Comparison of ENCODE assay signal across 28 cellular contexts in the genomic region with DNA sequence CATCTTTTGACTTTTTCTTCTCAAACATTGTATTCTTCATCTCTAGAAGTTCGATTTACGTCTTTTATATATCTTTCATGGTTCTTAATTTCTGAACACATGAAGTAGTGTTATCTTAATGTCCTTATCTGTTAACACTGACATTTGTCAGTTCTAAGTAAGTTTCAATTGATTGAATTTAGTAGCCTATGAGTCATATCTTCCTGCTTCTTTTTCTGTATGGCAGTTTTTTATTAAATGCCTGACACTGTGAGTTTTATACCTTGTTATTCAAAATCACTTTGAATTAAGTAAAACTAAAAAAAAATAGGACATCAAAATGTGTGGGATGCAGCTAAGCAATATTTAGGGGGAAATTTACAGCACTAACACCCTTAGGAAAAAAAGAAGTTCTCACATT.
"Had no signal": no experiment of that assay in that cellular context is flagged by ENCODE, and none has a peak within 500 bp of the region (broad histone marks: within the 10 kb centered on the region; RNA-seq: fewer than 3 reads in every experiment).

No MANE protein-coding gene starts in this region.

- ATAC-seq: esophagus mucosa; left colon; sciatic nerve; stimulated activated naive B cell treated with anti-CD40 and anti-IgM and Interleukin-4, amounts not matched to agents 10 μg/mL and 1 μg/mL and 100 μg/mL, for 72 hours had no signal

- H3K4me3 ChIP-seq: adrenal gland, ascending aorta, coronary artery, skin epidermis, testis had no signal

- H3K27ac Mint-ChIP-seq: activated naive CD4-positive, alpha-beta T cell treated with anti-CD3 and anti-CD28 coated beads, Interleukin-2, amount 50 U/mL, for 24 hours; activated T-helper 1 cell treated with anti-CD3 and anti-CD28 coated beads, Interleukin-12 subunit alpha, Interleukin-12 subunit beta, Interleukin-2, Interleukin-4 antibody, amounts not matched to agents 30 ng/mL and 10 ng/mL and 1 ng/mL, durations not matched to agents 14 hours and 24 hours and 36 hours; brain; mesothelial cell of epicardium; nephron progenitor cell; stimulated activated naive B cell treated with anti-CD40 and anti-IgM and Interleukin-4, amounts not matched to agents 10 μg/mL and 1 μg/mL and 100 μg/mL, for 72 hours had no signal

- FAIRE-seq: keratinocyte, urothelium cell line had no signal

- DNase-seq: activated CD4-positive, alpha-beta T cell treated with anti-CD3 and anti-CD28 coated beads for 48 hours; activated CD4-positive, alpha-beta T cell treated with anti-CD3 and anti-CD28 coated beads, Interleukin-2, amount 50 U/mL, for 48 hours; activated CD4-positive, CD25-positive, alpha-beta regulatory T cell; activated gamma-delta T cell treated with Interleukin-2 at 50 U/mL for 16 hours; adrenal gland; foreskin fibroblast; head of caudate nucleus; hippocampal formation; left colon; naive B cell; nephron progenitor cell; stimulated activated CD4-positive, alpha-beta T cell treated with anti-CD3 and anti-CD28 coated beads, Interleukin-12 subunit alpha, Interleukin-12 subunit beta, amount 100 ng/mL, for 4 hours; stimulated activated CD4-positive, alpha-beta T cell treated with anti-CD3 and anti-CD28 coated beads, Interleukin-4, amount 100 ng/mL, for 1 hour; stimulated activated naive B cell treated with anti-CD40 and anti-IgM and Interleukin-4, amounts not matched to agents 10 μg/mL and 1 μg/mL and 100 μg/mL, for 72 hours; testis; trophoblast cell had no signal

- H3K9me3 ChIP-seq: adrenal gland, ascending aorta, neutrophil, testis had no signal

- H3K36me3 ChIP-seq: adrenal gland, ascending aorta, neutrophil had no signal

- H3K27ac ChIP-seq: adrenal gland, ascending aorta, coronary artery, neutrophil, skin epidermis, testis had no signal

- H3K36me3 Mint-ChIP-seq: activated naive CD4-positive, alpha-beta T cell treated with anti-CD3 and anti-CD28 coated beads, Interleukin-2, amount 50 U/mL, for 24 hours; brain; mesothelial cell of epicardium; naive B cell; stimulated activated naive B cell treated with anti-CD40 and anti-IgM and Interleukin-4, amounts not matched to agents 10 μg/mL and 1 μg/mL and 100 μg/mL, for 72 hours had no signal

- H3K4me1 Mint-ChIP-seq: brain; naive B cell; nephron progenitor cell; stimulated activated naive B cell treated with anti-CD40 and anti-IgM and Interleukin-4, amounts not matched to agents 10 μg/mL and 1 μg/mL and 100 μg/mL, for 72 hours had no signal

- H3K4me3 Mint-ChIP-seq: activated naive CD4-positive, alpha-beta T cell treated with anti-CD3 and anti-CD28 coated beads, Interleukin-2, amount 50 U/mL, for 24 hours; activated T-helper 1 cell treated with anti-CD3 and anti-CD28 coated beads, Interleukin-12 subunit alpha, Interleukin-12 subunit beta, Interleukin-2, Interleukin-4 antibody, amounts not matched to agents 30 ng/mL and 10 ng/mL and 1 ng/mL, durations not matched to agents 14 hours and 24 hours and 36 hours; brain; mesothelial cell of epicardium; naive B cell; nephron progenitor cell; stimulated activated naive B cell treated with anti-CD40 and anti-IgM and Interleukin-4, amounts not matched to agents 10 μg/mL and 1 μg/mL and 100 μg/mL, for 72 hours had no signal

- H3K27me3 Mint-ChIP-seq: activated naive CD4-positive, alpha-beta T cell treated with anti-CD3 and anti-CD28 coated beads, Interleukin-2, amount 50 U/mL, for 24 hours; naive B cell; stimulated activated naive B cell treated with anti-CD40 and anti-IgM and Interleukin-4, amounts not matched to agents 10 μg/mL and 1 μg/mL and 100 μg/mL, for 72 hours had no signal

- H3K9me3 Mint-ChIP-seq: activated T-helper 1 cell treated with anti-CD3 and anti-CD28 coated beads, Interleukin-12 subunit alpha, Interleukin-12 subunit beta, Interleukin-2, Interleukin-4 antibody, amounts not matched to agents 30 ng/mL and 10 ng/mL and 1 ng/mL, durations not matched to agents 14 hours and 24 hours and 36 hours; brain; mesothelial cell of epicardium; nephron progenitor cell had no signal

- H3K4me1 ChIP-seq: adrenal gland, ascending aorta, testis had no signal
